Comparison of ENCODE assay signal across 22 cellular contexts in the genomic region with DNA sequence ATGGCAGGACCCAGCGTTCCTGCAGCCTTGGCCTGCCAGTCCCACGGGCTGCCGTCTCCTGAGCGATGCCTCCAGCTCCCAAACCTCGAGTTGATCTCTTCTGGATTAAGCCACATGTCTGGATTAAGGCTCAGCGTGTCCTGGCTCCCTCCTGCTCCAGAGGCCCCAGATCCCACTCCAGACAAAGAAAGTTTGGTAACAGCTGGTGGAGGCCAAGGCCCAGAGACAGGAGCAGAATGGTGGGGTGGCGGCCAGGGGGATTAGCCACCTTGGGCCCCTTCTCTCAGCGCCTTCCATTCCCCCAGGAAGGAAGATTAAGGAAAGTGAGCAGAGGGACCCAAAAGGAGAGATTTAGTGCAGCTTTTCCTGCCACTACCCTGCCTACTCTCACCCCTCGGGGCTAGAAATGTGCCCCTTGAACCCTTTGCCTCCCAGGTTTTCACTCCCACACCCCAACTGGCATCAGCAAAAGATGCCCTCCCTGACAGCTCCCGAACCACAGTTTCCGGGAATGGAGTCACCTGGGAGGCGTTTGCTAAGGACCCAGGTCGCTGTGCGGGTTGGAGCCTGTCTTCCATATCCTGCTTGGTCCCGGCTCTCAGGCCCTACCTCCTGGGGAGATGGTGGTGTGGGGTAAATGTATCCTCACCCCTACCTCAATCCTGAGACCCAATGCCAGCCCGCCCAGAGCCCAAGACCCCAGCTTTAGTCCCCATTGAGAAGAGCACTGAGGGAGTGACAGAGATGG. TPM values are rescaled to one million over a fixed set of nuclear protein-coding genes. Genes with fewer than 3 reads are reported as not detected.
"Had no signal": no experiment of that assay in that cellular context is flagged by ENCODE, and none has a peak within 500 bp of the region (broad histone marks: within the 10 kb centered on the region; RNA-seq: fewer than 3 reads in every experiment).

No MANE protein-coding gene starts in this region.

- ATAC-seq: activated T-cell treated with anti-CD3 and anti-CD28 coated beads, Interleukin-2, amount 50 U/mL, for 4 hours; foreskin keratinocyte; left lung; naive thymus-derived CD8-positive, alpha-beta T cell; T-cell had no signal

- H3K9me3 Mint-ChIP-seq: activated naive CD8-positive, alpha-beta T cell treated with anti-CD3 and anti-CD28 coated beads, Interleukin-2, amount 10 ng/mL, durations not matched to agents 7 days and 5 days; activated T-cell treated with anti-CD3 and anti-CD28 coated beads, Interleukin-2, amount 50 U/mL, for 4 hours; endodermal cell; mesothelial cell of epicardium; naive thymus-derived CD8-positive, alpha-beta T cell; T-cell; T-helper 2 cell treated with Interferon-gamma antibody and Interleukin-4, amounts not matched to agents 5 μg/mL and 100 μg/mL, for 36 hours had no signal

- H3K27ac Mint-ChIP-seq: activated naive CD8-positive, alpha-beta T cell treated with anti-CD3 and anti-CD28 coated beads, Interleukin-2, amount 10 ng/mL, durations not matched to agents 7 days and 5 days; endodermal cell; mesothelial cell of epicardium; T-cell; T-helper 2 cell treated with Interferon-gamma antibody and Interleukin-4, amounts not matched to agents 5 μg/mL and 100 μg/mL, for 36 hours had no signal

- H3K27ac ChIP-seq: coronary artery, foreskin keratinocyte, left lung, spleen had no signal

- H3K4me3 Mint-ChIP-seq: activated naive CD8-positive, alpha-beta T cell treated with anti-CD3 and anti-CD28 coated beads, Interleukin-2, amount 10 ng/mL, durations not matched to agents 7 days and 5 days; activated T-cell treated with anti-CD3 and anti-CD28 coated beads, Interleukin-2, amount 50 U/mL, for 4 hours; endodermal cell; mesothelial cell of epicardium; T-cell; T-helper 2 cell treated with Interferon-gamma antibody and Interleukin-4, amounts not matched to agents 5 μg/mL and 100 μg/mL, for 36 hours had no signal

- H3K36me3 ChIP-seq: left lung, spleen had no signal

- H3K36me3 Mint-ChIP-seq: activated naive CD8-positive, alpha-beta T cell treated with anti-CD3 and anti-CD28 coated beads, Interleukin-2, amount 10 ng/mL, durations not matched to agents 7 days and 5 days; mesothelial cell of epicardium; naive thymus-derived CD8-positive, alpha-beta T cell; T-cell had no signal

- H3K27me3 ChIP-seq: left lung had no signal

- H3K9me3 ChIP-seq: left lung, spleen had no signal

- H3K4me3 ChIP-seq: coronary artery, left lung, lung, spleen had no signal

- DNase-seq: activated CD8-positive, alpha-beta memory T cell treated with anti-CD3 and anti-CD28 coated beads for 24 hours; activated CD8-positive, alpha-beta memory T cell treated with anti-CD3 and anti-CD28 coated beads, Interleukin-2, amount 50 U/mL, for 48 hours; activated naive CD4-positive, alpha-beta T cell treated with Interleukin-2 at 50 U/mL for 16 hours; activated naive CD8-positive, alpha-beta T cell treated with anti-CD3 and anti-CD28 coated beads, Interleukin-2, amount 10 ng/mL, durations not matched to agents 7 days and 5 days; activated T-cell treated with anti-CD3 and anti-CD28 coated beads, Interleukin-2, amount 50 U/mL, for 4 hours; amniotic stem cell; cerebellar nuclear complex; endodermal cell; erythroblast; left lung; naive thymus-derived CD8-positive, alpha-beta T cell; spleen; stimulated activated CD4-positive, alpha-beta T cell treated with anti-CD3 and anti-CD28 coated beads, Interleukin-4, amount 100 ng/mL, for 1 hour; stimulated activated naive CD4-positive, alpha-beta T cell treated with Interleukin-2 at 50 U/mL for 16 hours; T-cell had no signal

RNA-seq across cellular contexts. Expression of gene SPDEF, which starts 6.9 kb away (rescaled TPM):
- total RNA-seq: activated naive CD8-positive, alpha-beta T cell treated with anti-CD3 and anti-CD28 coated beads, Interleukin-2, amount 10 ng/mL, durations not matched to agents 7 days and 5 days; foreskin keratinocyte; kidney epithelial cell; naive thymus-derived CD8-positive, alpha-beta T cell; osteocyte had no signal
- polyA plus RNA-seq: naive thymus-derived CD8-positive, alpha-beta T cell had no signal
